Comparison of ENCODE assay signal across 16 cellular contexts in genomic region chr4:56084849-56085248, GRCh38.
A peak's percentile ranks its signal among the peaks of the same experiment; 100 is the strongest.
DNase-seq lines count a peak whose midpoint lies in the region; ATAC-seq and TF ChIP-seq lines count a peak whose summit lies in the region.
"Had no signal": no experiment of that assay in that cellular context is flagged by ENCODE, and none has a peak within 500 bp of the region (broad histone marks: within the 10 kb centered on the region; RNA-seq: fewer than 3 reads in every experiment).

No MANE protein-coding gene starts in this region.

- peak overlapping the region in 2 of 5 experiments; percentile 11 to 41 for H3K27ac Mint-ChIP-seq in brain
- H3K27ac Mint-ChIP-seq in stimulated activated memory B cell treated with anti-CD40 and anti-IgM and Interleukin-4, amounts not matched to agents 10 μg/mL and 1 μg/mL and 100 μg/mL, for 72 hours: no peak overlapping the region
- no peak overlapping the region for H3K27ac Mint-ChIP-seq in activated CD4-positive, alpha-beta T cell treated with anti-CD3 and anti-CD28 coated beads for 36 hours
- H3K27ac Mint-ChIP-seq: B cell; CD4-positive, alpha-beta T cell; GM23338; HFFc6 had no signal

- peak; percentile 41 for DNase-seq in left kidney (ENCODE audit: low read depth, low spot score)
- no peak for DNase-seq in activated CD4-positive, alpha-beta T cell treated with anti-CD3 and anti-CD28 coated beads for 36 hours
- DNase-seq in anterior cingulate cortex (lab: John Stamatoyannopoulos, UW): no peak
- DNase-seq: Caco-2; CD4-positive, alpha-beta T cell; GF-D8; HCEC 1CT; HFFc6 had no signal

- H3K4me3 Mint-ChIP-seq in brain: peak overlapping the region in 4 of 5 experiments; percentile 3 to 61 (median 10)
- H3K4me3 Mint-ChIP-seq in stimulated activated memory B cell treated with anti-CD40 and anti-IgM and Interleukin-4, amounts not matched to agents 10 μg/mL and 1 μg/mL and 100 μg/mL, for 72 hours: no peak overlapping the region
- H3K4me3 Mint-ChIP-seq in activated CD4-positive, alpha-beta T cell treated with anti-CD3 and anti-CD28 coated beads for 36 hours: no peak overlapping the region
- H3K4me3 Mint-ChIP-seq: B cell; CD4-positive, alpha-beta T cell; GM23338; HFFc6 had no signal

- H3K4me3 ChIP-seq in BLaER1 treated with 17β-estradiol and CSF1 and Interleukin-3, amounts not matched to agents 10 nM and 100 nM: no peak overlapping the region
- H3K4me3 ChIP-seq: GM23338 had no signal

- peaks cover 0 to 5% (median under 1%) of the 10 kb centered on the region in 5 experiments for H3K9me3 Mint-ChIP-seq in brain
- no peaks in the 10 kb centered on the region for H3K9me3 Mint-ChIP-seq in stimulated activated memory B cell treated with anti-CD40 and anti-IgM and Interleukin-4, amounts not matched to agents 10 μg/mL and 1 μg/mL and 100 μg/mL, for 72 hours
- no peaks in the 10 kb centered on the region for H3K9me3 Mint-ChIP-seq in activated CD4-positive, alpha-beta T cell treated with anti-CD3 and anti-CD28 coated beads for 36 hours (ENCODE audit: low read depth)
- H3K9me3 Mint-ChIP-seq: CD4-positive, alpha-beta T cell; GM23338; HFFc6 had no signal

- H3K27ac ChIP-seq in BLaER1 treated with 17β-estradiol and CSF1 and Interleukin-3, amounts not matched to agents 10 nM and 100 nM: peak overlapping the region in 5 of 11 experiments; percentile 6 to 67 (median 35); a peak in 4 of 22 replicates
- H3K27ac ChIP-seq: C4-2B, HL-60 had no signal

- peaks cover 28 to 56% (median 40%) of the 10 kb centered on the region in 10 experiments for H3K4me1 ChIP-seq in BLaER1 treated with 17β-estradiol and CSF1 and Interleukin-3, amounts not matched to agents 10 nM and 100 nM

- no peaks in the 10 kb centered on the region for H3K27me3 Mint-ChIP-seq in brain
- no peaks in the 10 kb centered on the region for H3K27me3 Mint-ChIP-seq in stimulated activated memory B cell treated with anti-CD40 and anti-IgM and Interleukin-4, amounts not matched to agents 10 μg/mL and 1 μg/mL and 100 μg/mL, for 72 hours
- no peaks in the 10 kb centered on the region for H3K27me3 Mint-ChIP-seq in activated CD4-positive, alpha-beta T cell treated with anti-CD3 and anti-CD28 coated beads for 36 hours
- H3K27me3 Mint-ChIP-seq: B cell; CD4-positive, alpha-beta T cell had no signal

- H4K20me1 ChIP-seq in BLaER1 treated with 17β-estradiol and CSF1 and Interleukin-3, amounts not matched to agents 10 nM and 100 nM: no peaks in the 10 kb centered on the region

- intact Hi-C loops in activated CD4-positive, alpha-beta T cell treated with anti-CD3 and anti-CD28 coated beads for 36 hours (cut with DNase I, micrococcal nuclease): no loop called here

- no peak for TF ChIP-seq CTCF in brain (conservative IDR thresholded peaks at IDR 0.05)

- H3K4me1 Mint-ChIP-seq in brain: peaks cover 17% of the 10 kb centered on the region
- peaks cover 5% of the 10 kb centered on the region for H3K4me1 Mint-ChIP-seq in stimulated activated memory B cell treated with anti-CD40 and anti-IgM and Interleukin-4, amounts not matched to agents 10 μg/mL and 1 μg/mL and 100 μg/mL, for 72 hours
- H3K4me1 Mint-ChIP-seq in activated CD4-positive, alpha-beta T cell treated with anti-CD3 and anti-CD28 coated beads for 36 hours: no peaks in the 10 kb centered on the region

- H3K9me3 ChIP-seq in BLaER1 treated with 17β-estradiol and CSF1 and Interleukin-3, amounts not matched to agents 10 nM and 100 nM (replicated peaks in 1 of 11): peaks cover 0 to 11% (median 0%) of the 10 kb centered on the region in 11 experiments; a peak in 4 of 22 replicates
- H3K9me3 ChIP-seq: Caco-2 had no signal

- H3K27me3 ChIP-seq in BLaER1 treated with 17β-estradiol and CSF1 and Interleukin-3, amounts not matched to agents 10 nM and 100 nM: no peaks in the 10 kb centered on the region

- ATAC-seq in stimulated activated memory B cell treated with anti-CD40 and anti-IgM and Interleukin-4, amounts not matched to agents 10 μg/mL and 1 μg/mL and 100 μg/mL, for 72 hours: peak; percentile 31
- ATAC-seq in GM19452 (IDR thresholded peaks at IDR 0.05; ENCODE audit: unreplicated experiment): no peak
- ATAC-seq in activated CD4-positive, alpha-beta T cell treated with anti-CD3 and anti-CD28 coated beads for 36 hours: no peak

- peaks cover 26% of the 10 kb centered on the region for H3K36me3 Mint-ChIP-seq in brain
- no peaks in the 10 kb centered on the region for H3K36me3 Mint-ChIP-seq in stimulated activated memory B cell treated with anti-CD40 and anti-IgM and Interleukin-4, amounts not matched to agents 10 μg/mL and 1 μg/mL and 100 μg/mL, for 72 hours
- no peaks in the 10 kb centered on the region for H3K36me3 Mint-ChIP-seq in activated CD4-positive, alpha-beta T cell treated with anti-CD3 and anti-CD28 coated beads for 36 hours (ENCODE audit: low read depth)

- peaks cover 0 to 12% (median 0%) of the 10 kb centered on the region in 11 experiments; a peak in 2 of 22 replicates for H3K36me3 ChIP-seq in BLaER1 treated with 17β-estradiol and CSF1 and Interleukin-3, amounts not matched to agents 10 nM and 100 nM

- peak overlapping the region in 10 of 11 experiments; percentile 49 to 84 (median 68); a peak in 17 of 22 replicates for H3K4me2 ChIP-seq in BLaER1 treated with 17β-estradiol and CSF1 and Interleukin-3, amounts not matched to agents 10 nM and 100 nM

- CTCF ChIA-PET in activated CD4-positive, alpha-beta T cell treated with anti-CD3 and anti-CD28 coated beads for 36 hours (lab: Charles Lee): interaction anchor here (0.5 kb wide), 1 partner anchor 25 kb away, joined by 3 read pairs; no protein-coding TSS in a partner anchor

- POLR2A ChIA-PET in activated CD4-positive, alpha-beta T cell treated with anti-CD3 and anti-CD28 coated beads for 36 hours (lab: Charles Lee): no interaction called here

- H3K9ac ChIP-seq in BLaER1 treated with 17β-estradiol and CSF1 and Interleukin-3, amounts not matched to agents 10 nM and 100 nM: peak overlapping the region in 2 of 11 experiments; percentile 16 to 58; a peak in 2 of 22 replicates

Comparison
In these comparisons a context has a peak if more than half of its experiments do, and no peak if none do; other contexts are left out.
1. H3K4me3 Mint-ChIP-seq: peak in brain (4 of 5); none in stimulated activated memory B cell treated with anti-CD40 and anti-IgM and Interleukin-4, amounts not matched to agents 10 μg/mL and 1 μg/mL and 100 μg/mL, for 72 hours (single experiment) and activated CD4-positive, alpha-beta T cell treated with anti-CD3 and anti-CD28 coated beads for 36 hours (single experiment).